14 cellular contexts compared by ENCODE assay signal in the genomic region with DNA sequence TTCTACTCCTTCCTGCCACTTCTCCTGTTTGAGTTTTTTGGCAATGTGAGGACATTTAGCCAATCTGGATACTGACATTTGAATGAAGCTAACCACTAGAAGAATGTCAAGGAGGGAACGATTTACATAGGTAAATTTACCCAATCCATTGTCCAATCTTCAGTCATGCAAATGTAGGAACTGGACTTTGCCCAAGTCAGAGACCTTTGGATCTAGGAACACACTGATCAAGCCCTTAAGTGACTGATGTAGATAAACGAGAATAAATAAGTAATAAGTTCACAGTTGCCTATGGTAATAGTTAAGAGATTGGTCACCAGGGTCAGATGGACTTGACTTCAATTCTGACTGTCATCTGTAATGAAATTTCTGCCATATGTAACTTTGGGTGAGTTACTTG.
DNase-seq lines count a peak whose midpoint lies in the region; ATAC-seq and TF ChIP-seq lines count a peak whose summit lies in the region.
"Had no signal": no experiment of that assay in that cellular context is flagged by ENCODE, and none has a peak within 500 bp of the region (broad histone marks: within the 10 kb centered on the region; RNA-seq: fewer than 3 reads in every experiment).

No MANE protein-coding gene starts in this region.

- DNase-seq in activated CD8-positive, alpha-beta T cell treated with anti-CD3 and anti-CD28 coated beads for 36 hours, result no peak
- no peak for DNase-seq in activated CD8-positive, alpha-beta T cell treated with anti-CD3 and anti-CD28 coated beads, Interleukin-2, amount 10 ng/mL, durations not matched to agents 7 days and 5 days
- DNase-seq in left colon (no peak), kidney glomerular epithelial cell (lab: John Stamatoyannopoulos, UW) (no peak)
- DNase-seq: ACHN; CD4-positive, CD25-positive, alpha-beta regulatory T cell; DMS79; HCEC 1CT; HFFc6 had no signal

- H3K9me3 Mint-ChIP-seq in activated CD8-positive, alpha-beta T cell treated with anti-CD3 and anti-CD28 coated beads for 36 hours, result peaks cover 5% of the 10 kb centered on the region
- H3K9me3 Mint-ChIP-seq in activated CD8-positive, alpha-beta T cell treated with anti-CD3 and anti-CD28 coated beads, Interleukin-2, amount 10 ng/mL, durations not matched to agents 7 days and 5 days (ENCODE audit: insufficient read depth), result peaks cover 4% of the 10 kb centered on the region

- H3K9ac ChIP-seq in skeletal muscle tissue (ENCODE audit: low read depth in 1 of 3, low read length in 3 of 3), result no peak overlapping the region
- H3K9ac ChIP-seq: BLaER1 treated with 17β-estradiol and CSF1 and Interleukin-3, amounts not matched to agents 10 nM and 100 nM had no signal

- TF ChIP-seq CTCF in activated CD8-positive, alpha-beta T cell treated with anti-CD3 and anti-CD28 coated beads for 36 hours (IDR thresholded peaks at IDR 0.05), result no peak
- no peak for TF ChIP-seq CTCF in 22Rv1 (IDR thresholded peaks at IDR 0.05)

- ATAC-seq in activated CD8-positive, alpha-beta T cell treated with anti-CD3 and anti-CD28 coated beads for 36 hours, result no peak
- no peak for ATAC-seq in activated CD8-positive, alpha-beta T cell treated with anti-CD3 and anti-CD28 coated beads, Interleukin-2, amount 10 ng/mL, durations not matched to agents 7 days and 5 days
- ATAC-seq in left colon, result peak; percentile 34
- ATAC-seq in GM19351 (IDR thresholded peaks at IDR 0.05; ENCODE audit: unreplicated experiment), result no peak
- ATAC-seq: GM12878 had no signal

- H3K4me1 ChIP-seq in skeletal muscle tissue (ENCODE audit: control insufficient read depth in 3 of 3, insufficient read depth in 3 of 3, low read length in 3 of 3), result peaks cover 14 to 40% (median 19%) of the 10 kb centered on the region in 3 donors

- peaks cover 12% of the 10 kb centered on the region for H3K36me3 Mint-ChIP-seq in activated CD8-positive, alpha-beta T cell treated with anti-CD3 and anti-CD28 coated beads for 36 hours (ENCODE audit: low read depth)
- H3K36me3 Mint-ChIP-seq in activated CD8-positive, alpha-beta T cell treated with anti-CD3 and anti-CD28 coated beads, Interleukin-2, amount 10 ng/mL, durations not matched to agents 7 days and 5 days (ENCODE audit: low read depth), result peaks cover 7% of the 10 kb centered on the region

- H3K27ac ChIP-seq in 22Rv1 (peak overlapping the region; percentile 82), skeletal muscle tissue (ENCODE audit: low read depth, low read length) (peak overlapping the region; percentile 3)
- H3K27ac ChIP-seq: BLaER1 treated with 17β-estradiol and CSF1 and Interleukin-3, amounts not matched to agents 10 nM and 100 nM had no signal

- no peaks in the 10 kb centered on the region for H3K27me3 Mint-ChIP-seq in activated CD8-positive, alpha-beta T cell treated with anti-CD3 and anti-CD28 coated beads for 36 hours
- no peaks in the 10 kb centered on the region for H3K27me3 Mint-ChIP-seq in activated CD8-positive, alpha-beta T cell treated with anti-CD3 and anti-CD28 coated beads, Interleukin-2, amount 10 ng/mL, durations not matched to agents 7 days and 5 days (ENCODE audit: low read depth)
- H3K27me3 Mint-ChIP-seq: CD4-positive, CD25-positive, alpha-beta regulatory T cell had no signal

- no peaks in the 10 kb centered on the region for H3K9me3 ChIP-seq in skeletal muscle tissue (ENCODE audit: control insufficient read depth in 3 of 3, low read length in 3 of 3)

- H3K4me3 Mint-ChIP-seq in activated CD8-positive, alpha-beta T cell treated with anti-CD3 and anti-CD28 coated beads for 36 hours, result no peak overlapping the region
- no peak overlapping the region for H3K4me3 Mint-ChIP-seq in activated CD8-positive, alpha-beta T cell treated with anti-CD3 and anti-CD28 coated beads, Interleukin-2, amount 10 ng/mL, durations not matched to agents 7 days and 5 days
- H3K4me3 Mint-ChIP-seq: CD4-positive, CD25-positive, alpha-beta regulatory T cell; HFFc6 had no signal

- no peaks in the 10 kb centered on the region for H3K36me3 ChIP-seq in skeletal muscle tissue (ENCODE audit: control insufficient read depth in 3 of 3, insufficient read depth in 3 of 3, low read length in 3 of 3)
- H3K36me3 ChIP-seq: BLaER1 treated with 17β-estradiol and CSF1 and Interleukin-3, amounts not matched to agents 10 nM and 100 nM had no signal

- CTCF ChIA-PET in activated CD8-positive, alpha-beta T cell treated with anti-CD3 and anti-CD28 coated beads for 36 hours (lab: Charles Lee), result interaction anchor here (1.3 kb wide), 1 partner anchor 224 kb away, joined by 3 read pairs; no protein-coding TSS in a partner anchor
- CTCF ChIA-PET in activated CD8-positive, alpha-beta T cell treated with anti-CD3 and anti-CD28 coated beads, Interleukin-2, amount 10 ng/mL, durations not matched to agents 7 days and 5 days (lab: Charles Lee), result no interaction called here

- no peaks in the 10 kb centered on the region for H3K27me3 ChIP-seq in skeletal muscle tissue (ENCODE audit: control insufficient read depth in 3 of 3, insufficient read depth in 3 of 3, low read length in 3 of 3)
- H3K27me3 ChIP-seq: BLaER1 treated with 17β-estradiol and CSF1 and Interleukin-3, amounts not matched to agents 10 nM and 100 nM had no signal

- peak overlapping the region; percentile 25 for H3K27ac Mint-ChIP-seq in activated CD8-positive, alpha-beta T cell treated with anti-CD3 and anti-CD28 coated beads for 36 hours
- no peak overlapping the region for H3K27ac Mint-ChIP-seq in activated CD8-positive, alpha-beta T cell treated with anti-CD3 and anti-CD28 coated beads, Interleukin-2, amount 10 ng/mL, durations not matched to agents 7 days and 5 days
- H3K27ac Mint-ChIP-seq: CD4-positive, CD25-positive, alpha-beta regulatory T cell; HFFc6 had no signal

- H3K4me1 Mint-ChIP-seq in activated CD8-positive, alpha-beta T cell treated with anti-CD3 and anti-CD28 coated beads for 36 hours (ENCODE audit: low read depth), result peaks cover 36% of the 10 kb centered on the region
- H3K4me1 Mint-ChIP-seq in activated CD8-positive, alpha-beta T cell treated with anti-CD3 and anti-CD28 coated beads, Interleukin-2, amount 10 ng/mL, durations not matched to agents 7 days and 5 days (ENCODE audit: low read depth), result peaks cover 19% of the 10 kb centered on the region
- H3K4me1 Mint-ChIP-seq: CD4-positive, CD25-positive, alpha-beta regulatory T cell had no signal

- intact Hi-C loops in activated CD8-positive, alpha-beta T cell treated with anti-CD3 and anti-CD28 coated beads for 36 hours (cut with micrococcal nuclease), result no loop called here
- intact Hi-C loops in left colon (cut with DNase I, micrococcal nuclease), result no loop called here

- H3K4me3 ChIP-seq in skeletal muscle tissue (ENCODE audit: low read length in 3 of 3), result no peak overlapping the region
- H3K4me3 ChIP-seq: BLaER1 treated with 17β-estradiol and CSF1 and Interleukin-3, amounts not matched to agents 10 nM and 100 nM; GM12878 had no signal

- POLR2A ChIA-PET in activated CD8-positive, alpha-beta T cell treated with anti-CD3 and anti-CD28 coated beads for 36 hours (lab: Charles Lee), result no interaction called here
- POLR2A ChIA-PET in activated CD8-positive, alpha-beta T cell treated with anti-CD3 and anti-CD28 coated beads, Interleukin-2, amount 10 ng/mL, durations not matched to agents 7 days and 5 days (lab: Charles Lee), result interaction anchor here (1.0 kb wide), 1 partner anchor 691 kb away, joined by 3 read pairs; a partner anchor contains a TSS
